Comparison of ENCODE assay signal across 1 cellular context in the genomic region with DNA sequence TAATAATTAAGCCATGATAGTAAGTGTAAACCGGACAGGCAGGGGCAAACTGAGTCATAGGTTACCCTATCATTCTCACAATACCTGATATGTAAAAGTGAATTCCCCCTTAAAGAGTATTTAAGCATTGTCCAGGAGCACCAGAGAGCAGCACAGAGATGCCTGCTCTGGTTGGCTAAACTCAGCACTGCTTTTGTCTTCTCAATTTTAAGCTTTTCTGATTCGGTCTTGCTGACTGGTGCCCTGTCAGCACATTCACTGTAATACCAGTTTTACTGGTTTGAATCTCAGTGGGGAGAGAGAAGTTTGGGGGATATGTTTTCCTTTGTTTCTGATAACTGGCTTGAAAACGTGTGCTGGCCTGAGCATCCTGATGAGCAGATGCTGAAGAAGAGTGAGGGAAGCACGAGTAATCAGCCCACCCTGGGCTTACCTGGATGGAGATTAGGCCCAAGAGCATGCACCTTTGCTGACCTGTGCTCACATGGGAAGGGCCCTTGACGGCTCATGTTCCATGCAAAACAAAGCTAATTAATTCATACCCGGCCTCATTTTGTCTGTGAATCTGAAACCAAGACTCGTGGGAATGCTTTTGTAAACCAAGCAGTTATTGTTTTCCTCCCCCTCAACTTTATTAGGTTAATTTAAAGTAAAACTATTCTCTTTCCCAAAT.
A peak's percentile ranks its signal among the peaks of the same experiment; 100 is the strongest.
TF ChIP-seq lines count a peak whose summit lies in the region.

No MANE protein-coding gene starts in this region.

TF ChIP-seq in H1, 55 proteins besides CTCF, POLR2A, EP300 and RAD21 (continued from another document):
- peak; percentile 86 for TF ChIP-seq MAX (IDR thresholded peaks at IDR 0.05)
- no peak for TF ChIP-seq GTF2F1 (IDR thresholded peaks at IDR 0.05; ENCODE audit: borderline replicate concordance, low read depth, low read length)
- no peak for TF ChIP-seq CBX5 (IDR thresholded peaks at IDR 0.05; ENCODE audit: low read depth, low read length)
- TF ChIP-seq CHD1 (IDR thresholded peaks at IDR 0.05; ENCODE audit: low read depth, low read length) = no peak
- 0 out of 2 replicates have a peak, but pooled peaks have one; percentile 8 for TF ChIP-seq CREB1 (IDR thresholded peaks at IDR 0.05)
- TF ChIP-seq, protein P1, sequence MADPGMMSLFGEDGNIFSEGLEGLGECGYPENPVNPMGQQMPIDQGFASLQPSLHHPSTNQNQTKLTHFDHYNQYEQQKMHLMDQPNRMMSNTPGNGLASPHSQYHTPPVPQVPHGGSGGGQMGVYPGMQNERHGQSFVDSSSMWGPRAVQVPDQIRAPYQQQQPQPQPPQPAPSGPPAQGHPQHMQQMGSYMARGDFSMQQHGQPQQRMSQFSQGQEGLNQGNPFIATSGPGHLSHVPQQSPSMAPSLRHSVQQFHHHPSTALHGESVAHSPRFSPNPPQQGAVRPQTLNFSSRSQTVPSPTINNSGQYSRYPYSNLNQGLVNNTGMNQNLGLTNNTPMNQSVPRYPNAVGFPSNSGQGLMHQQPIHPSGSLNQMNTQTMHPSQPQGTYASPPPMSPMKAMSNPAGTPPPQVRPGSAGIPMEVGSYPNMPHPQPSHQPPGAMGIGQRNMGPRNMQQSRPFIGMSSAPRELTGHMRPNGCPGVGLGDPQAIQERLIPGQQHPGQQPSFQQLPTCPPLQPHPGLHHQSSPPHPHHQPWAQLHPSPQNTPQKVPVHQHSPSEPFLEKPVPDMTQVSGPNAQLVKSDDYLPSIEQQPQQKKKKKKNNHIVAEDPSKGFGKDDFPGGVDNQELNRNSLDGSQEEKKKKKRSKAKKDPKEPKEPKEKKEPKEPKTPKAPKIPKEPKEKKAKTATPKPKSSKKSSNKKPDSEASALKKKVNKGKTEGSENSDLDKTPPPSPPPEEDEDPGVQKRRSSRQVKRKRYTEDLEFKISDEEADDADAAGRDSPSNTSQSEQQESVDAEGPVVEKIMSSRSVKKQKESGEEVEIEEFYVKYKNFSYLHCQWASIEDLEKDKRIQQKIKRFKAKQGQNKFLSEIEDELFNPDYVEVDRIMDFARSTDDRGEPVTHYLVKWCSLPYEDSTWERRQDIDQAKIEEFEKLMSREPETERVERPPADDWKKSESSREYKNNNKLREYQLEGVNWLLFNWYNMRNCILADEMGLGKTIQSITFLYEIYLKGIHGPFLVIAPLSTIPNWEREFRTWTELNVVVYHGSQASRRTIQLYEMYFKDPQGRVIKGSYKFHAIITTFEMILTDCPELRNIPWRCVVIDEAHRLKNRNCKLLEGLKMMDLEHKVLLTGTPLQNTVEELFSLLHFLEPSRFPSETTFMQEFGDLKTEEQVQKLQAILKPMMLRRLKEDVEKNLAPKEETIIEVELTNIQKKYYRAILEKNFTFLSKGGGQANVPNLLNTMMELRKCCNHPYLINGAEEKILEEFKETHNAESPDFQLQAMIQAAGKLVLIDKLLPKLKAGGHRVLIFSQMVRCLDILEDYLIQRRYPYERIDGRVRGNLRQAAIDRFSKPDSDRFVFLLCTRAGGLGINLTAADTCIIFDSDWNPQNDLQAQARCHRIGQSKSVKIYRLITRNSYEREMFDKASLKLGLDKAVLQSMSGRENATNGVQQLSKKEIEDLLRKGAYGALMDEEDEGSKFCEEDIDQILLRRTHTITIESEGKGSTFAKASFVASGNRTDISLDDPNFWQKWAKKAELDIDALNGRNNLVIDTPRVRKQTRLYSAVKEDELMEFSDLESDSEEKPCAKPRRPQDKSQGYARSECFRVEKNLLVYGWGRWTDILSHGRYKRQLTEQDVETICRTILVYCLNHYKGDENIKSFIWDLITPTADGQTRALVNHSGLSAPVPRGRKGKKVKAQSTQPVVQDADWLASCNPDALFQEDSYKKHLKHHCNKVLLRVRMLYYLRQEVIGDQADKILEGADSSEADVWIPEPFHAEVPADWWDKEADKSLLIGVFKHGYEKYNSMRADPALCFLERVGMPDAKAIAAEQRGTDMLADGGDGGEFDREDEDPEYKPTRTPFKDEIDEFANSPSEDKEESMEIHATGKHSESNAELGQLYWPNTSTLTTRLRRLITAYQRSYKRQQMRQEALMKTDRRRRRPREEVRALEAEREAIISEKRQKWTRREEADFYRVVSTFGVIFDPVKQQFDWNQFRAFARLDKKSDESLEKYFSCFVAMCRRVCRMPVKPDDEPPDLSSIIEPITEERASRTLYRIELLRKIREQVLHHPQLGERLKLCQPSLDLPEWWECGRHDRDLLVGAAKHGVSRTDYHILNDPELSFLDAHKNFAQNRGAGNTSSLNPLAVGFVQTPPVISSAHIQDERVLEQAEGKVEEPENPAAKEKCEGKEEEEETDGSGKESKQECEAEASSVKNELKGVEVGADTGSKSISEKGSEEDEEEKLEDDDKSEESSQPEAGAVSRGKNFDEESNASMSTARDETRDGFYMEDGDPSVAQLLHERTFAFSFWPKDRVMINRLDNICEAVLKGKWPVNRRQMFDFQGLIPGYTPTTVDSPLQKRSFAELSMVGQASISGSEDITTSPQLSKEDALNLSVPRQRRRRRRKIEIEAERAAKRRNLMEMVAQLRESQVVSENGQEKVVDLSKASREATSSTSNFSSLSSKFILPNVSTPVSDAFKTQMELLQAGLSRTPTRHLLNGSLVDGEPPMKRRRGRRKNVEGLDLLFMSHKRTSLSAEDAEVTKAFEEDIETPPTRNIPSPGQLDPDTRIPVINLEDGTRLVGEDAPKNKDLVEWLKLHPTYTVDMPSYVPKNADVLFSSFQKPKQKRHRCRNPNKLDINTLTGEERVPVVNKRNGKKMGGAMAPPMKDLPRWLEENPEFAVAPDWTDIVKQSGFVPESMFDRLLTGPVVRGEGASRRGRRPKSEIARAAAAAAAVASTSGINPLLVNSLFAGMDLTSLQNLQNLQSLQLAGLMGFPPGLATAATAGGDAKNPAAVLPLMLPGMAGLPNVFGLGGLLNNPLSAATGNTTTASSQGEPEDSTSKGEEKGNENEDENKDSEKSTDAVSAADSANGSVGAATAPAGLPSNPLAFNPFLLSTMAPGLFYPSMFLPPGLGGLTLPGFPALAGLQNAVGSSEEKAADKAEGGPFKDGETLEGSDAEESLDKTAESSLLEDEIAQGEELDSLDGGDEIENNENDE (IDR thresholded peaks at IDR 0.05; ENCODE audit: insufficient replicate concordance, low read length) = no peak
- TF ChIP-seq TBP (IDR thresholded peaks at IDR 0.05; ENCODE audit: low read depth, low read length) = no peak
- no peak for TF ChIP-seq BCL11A (IDR thresholded peaks at IDR 0.05; ENCODE audit: low read depth in 2 of 2, low read length in 2 of 2)
- TF ChIP-seq SP4 (IDR thresholded peaks at IDR 0.05; ENCODE audit: low read length) = no peak
- no peak for TF ChIP-seq BACH1 (IDR thresholded peaks at IDR 0.05; ENCODE audit: low read length)
- no peak for TF ChIP-seq RNF2 (IDR thresholded peaks at IDR 0.05; ENCODE audit: borderline replicate concordance, low read depth, low read length, missing control alignments, poor library complexity, severe bottlenecking)
- TF ChIP-seq, protein P2, sequence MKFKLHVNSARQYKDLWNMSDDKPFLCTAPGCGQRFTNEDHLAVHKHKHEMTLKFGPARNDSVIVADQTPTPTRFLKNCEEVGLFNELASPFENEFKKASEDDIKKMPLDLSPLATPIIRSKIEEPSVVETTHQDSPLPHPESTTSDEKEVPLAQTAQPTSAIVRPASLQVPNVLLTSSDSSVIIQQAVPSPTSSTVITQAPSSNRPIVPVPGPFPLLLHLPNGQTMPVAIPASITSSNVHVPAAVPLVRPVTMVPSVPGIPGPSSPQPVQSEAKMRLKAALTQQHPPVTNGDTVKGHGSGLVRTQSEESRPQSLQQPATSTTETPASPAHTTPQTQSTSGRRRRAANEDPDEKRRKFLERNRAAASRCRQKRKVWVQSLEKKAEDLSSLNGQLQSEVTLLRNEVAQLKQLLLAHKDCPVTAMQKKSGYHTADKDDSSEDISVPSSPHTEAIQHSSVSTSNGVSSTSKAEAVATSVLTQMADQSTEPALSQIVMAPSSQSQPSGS (IDR thresholded peaks at IDR 0.05; ENCODE audit: low read length) = no peak
- TF ChIP-seq SIN3A (conservative IDR thresholded peaks at IDR 0.05 in 1 of 2, IDR thresholded peaks at IDR 0.05 in 1 of 2; ENCODE audit: low read depth in 1 of 2, low read length in 2 of 2) = no peak
- TF ChIP-seq ASH2L (IDR thresholded peaks at IDR 0.05; ENCODE audit: low read length) = no peak
- no peak for TF ChIP-seq SIRT6 (IDR thresholded peaks at IDR 0.05; ENCODE audit: low read length)
- TF ChIP-seq CHD2 (IDR thresholded peaks at IDR 0.05; ENCODE audit: low read length) = no peak
